1 cellular context compared by ENCODE assay signal in genomic region chr7:318476-319266, GRCh38.
TF ChIP-seq lines count a peak whose summit lies in the region.

No MANE protein-coding gene starts in this region.

TF ChIP-seq in HepG2, 621 proteins besides CTCF, POLR2A, EP300 and RAD21 (continued from another document and continues in another):
- no peak for TF ChIP-seq POGK (CRISPR knock-in tag; conservative IDR thresholded peaks at IDR 0.05)
- no peak for TF ChIP-seq ZHX1 (CRISPR knock-in tag; IDR thresholded peaks at IDR 0.05; ENCODE audit: low read depth)
- TF ChIP-seq KMT2B (CRISPR knock-in tag; IDR thresholded peaks at IDR 0.05) = no peak
- TF ChIP-seq, protein P1, sequence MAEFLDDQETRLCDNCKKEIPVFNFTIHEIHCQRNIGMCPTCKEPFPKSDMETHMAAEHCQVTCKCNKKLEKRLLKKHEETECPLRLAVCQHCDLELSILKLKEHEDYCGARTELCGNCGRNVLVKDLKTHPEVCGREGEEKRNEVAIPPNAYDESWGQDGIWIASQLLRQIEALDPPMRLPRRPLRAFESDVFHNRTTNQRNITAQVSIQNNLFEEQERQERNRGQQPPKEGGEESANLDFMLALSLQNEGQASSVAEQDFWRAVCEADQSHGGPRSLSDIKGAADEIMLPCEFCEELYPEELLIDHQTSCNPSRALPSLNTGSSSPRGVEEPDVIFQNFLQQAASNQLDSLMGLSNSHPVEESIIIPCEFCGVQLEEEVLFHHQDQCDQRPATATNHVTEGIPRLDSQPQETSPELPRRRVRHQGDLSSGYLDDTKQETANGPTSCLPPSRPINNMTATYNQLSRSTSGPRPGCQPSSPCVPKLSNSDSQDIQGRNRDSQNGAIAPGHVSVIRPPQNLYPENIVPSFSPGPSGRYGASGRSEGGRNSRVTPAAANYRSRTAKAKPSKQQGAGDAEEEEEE (CRISPR knock-in tag; IDR thresholded peaks at IDR 0.05; ENCODE audit: borderline replicate concordance) = no peak
- TF ChIP-seq, protein P2, sequence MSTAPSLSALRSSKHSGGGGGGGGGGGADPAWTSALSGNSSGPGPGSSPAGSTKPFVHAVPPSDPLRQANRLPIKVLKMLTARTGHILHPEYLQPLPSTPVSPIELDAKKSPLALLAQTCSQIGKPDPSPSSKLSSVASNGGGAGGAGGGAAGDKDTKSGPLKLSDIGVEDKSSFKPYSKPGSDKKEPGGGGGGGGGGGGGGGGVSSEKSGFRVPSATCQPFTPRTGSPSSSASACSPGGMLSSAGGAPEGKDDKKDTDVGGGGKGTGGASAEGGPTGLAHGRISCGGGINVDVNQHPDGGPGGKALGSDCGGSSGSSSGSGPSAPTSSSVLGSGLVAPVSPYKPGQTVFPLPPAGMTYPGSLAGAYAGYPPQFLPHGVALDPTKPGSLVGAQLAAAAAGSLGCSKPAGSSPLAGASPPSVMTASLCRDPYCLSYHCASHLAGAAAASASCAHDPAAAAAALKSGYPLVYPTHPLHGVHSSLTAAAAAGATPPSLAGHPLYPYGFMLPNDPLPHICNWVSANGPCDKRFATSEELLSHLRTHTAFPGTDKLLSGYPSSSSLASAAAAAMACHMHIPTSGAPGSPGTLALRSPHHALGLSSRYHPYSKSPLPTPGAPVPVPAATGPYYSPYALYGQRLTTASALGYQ (CRISPR knock-in tag; IDR thresholded peaks at IDR 0.05) = peak; percentile 95
- TF ChIP-seq CHCHD3 (CRISPR knock-in tag; IDR thresholded peaks at IDR 0.05) = no peak
- TF ChIP-seq PAXIP1 (CRISPR knock-in tag; conservative IDR thresholded peaks at IDR 0.05) = peak; percentile 83
- TF ChIP-seq MTA1 (CRISPR knock-in tag; IDR thresholded peaks at IDR 0.05; ENCODE audit: borderline replicate concordance) = 0 out of 2 replicates have a peak, but pooled peaks have one; percentile 65
- no peak for TF ChIP-seq ZBTB10 (CRISPR knock-in tag; IDR thresholded peaks at IDR 0.05; ENCODE audit: borderline replicate concordance)
- peak; percentile 84 for TF ChIP-seq HDAC2 (CRISPR knock-in tag; IDR thresholded peaks at IDR 0.05)
- TF ChIP-seq STAG1 (CRISPR knock-in tag; IDR thresholded peaks at IDR 0.05) = peak; percentile 19
- TF ChIP-seq FOXC1 (CRISPR knock-in tag; IDR thresholded peaks at IDR 0.05; ENCODE audit: borderline replicate concordance) = no peak
- no peak for TF ChIP-seq ZFP82 (CRISPR knock-in tag; IDR thresholded peaks at IDR 0.05; ENCODE audit: borderline replicate concordance)
- TF ChIP-seq ZNF709 (CRISPR knock-in tag; IDR thresholded peaks at IDR 0.05) = no peak
- TF ChIP-seq WIZ (CRISPR knock-in tag; IDR thresholded peaks at IDR 0.05) = no peak
- TF ChIP-seq HOXA3 (CRISPR knock-in tag; IDR thresholded peaks at IDR 0.05) = peak; percentile 36; the same call in 1 of the 2 replicates
- TF ChIP-seq ZFY (CRISPR knock-in tag; IDR thresholded peaks at IDR 0.05) = no peak; the same call in 1 of the 2 replicates
- peak; percentile 67 for TF ChIP-seq NRL (CRISPR knock-in tag; IDR thresholded peaks at IDR 0.05; ENCODE audit: borderline replicate concordance)
- TF ChIP-seq GLMP (CRISPR knock-in tag; IDR thresholded peaks at IDR 0.05; ENCODE audit: borderline replicate concordance) = no peak
- TF ChIP-seq ZSCAN30 (CRISPR knock-in tag; IDR thresholded peaks at IDR 0.05) = no peak
- no peak for TF ChIP-seq MTF2 (CRISPR knock-in tag; IDR thresholded peaks at IDR 0.05; ENCODE audit: borderline replicate concordance)
- TF ChIP-seq ZNF18 (CRISPR knock-in tag; IDR thresholded peaks at IDR 0.05; ENCODE audit: insufficient replicate concordance) = no peak
- no peak for TF ChIP-seq POLR2AphosphoS2 (IDR thresholded peaks at IDR 0.05; ENCODE audit: low read depth, low read length)
- TF ChIP-seq ZNF562 (CRISPR knock-in tag; IDR thresholded peaks at IDR 0.05; ENCODE audit: borderline replicate concordance) = no peak
- TF ChIP-seq NCOA1 (CRISPR knock-in tag; IDR thresholded peaks at IDR 0.05) = no peak
- peak; percentile 33 for TF ChIP-seq JARID2 (CRISPR knock-in tag; IDR thresholded peaks at IDR 0.05; ENCODE audit: insufficient replicate concordance)
- no peak for TF ChIP-seq SALL2 (CRISPR knock-in tag; IDR thresholded peaks at IDR 0.05)
- no peak for TF ChIP-seq HMGA1 (CRISPR knock-in tag; conservative IDR thresholded peaks at IDR 0.05)
- peak; percentile 62; the same call in 1 of the 2 replicates for TF ChIP-seq ZNF703 (CRISPR knock-in tag; IDR thresholded peaks at IDR 0.05; ENCODE audit: borderline replicate concordance)
- TF ChIP-seq ISX (CRISPR knock-in tag; conservative IDR thresholded peaks at IDR 0.05) = no peak
- no peak for TF ChIP-seq ZSCAN22 (CRISPR knock-in tag; IDR thresholded peaks at IDR 0.05)
- TF ChIP-seq, protein P3, sequence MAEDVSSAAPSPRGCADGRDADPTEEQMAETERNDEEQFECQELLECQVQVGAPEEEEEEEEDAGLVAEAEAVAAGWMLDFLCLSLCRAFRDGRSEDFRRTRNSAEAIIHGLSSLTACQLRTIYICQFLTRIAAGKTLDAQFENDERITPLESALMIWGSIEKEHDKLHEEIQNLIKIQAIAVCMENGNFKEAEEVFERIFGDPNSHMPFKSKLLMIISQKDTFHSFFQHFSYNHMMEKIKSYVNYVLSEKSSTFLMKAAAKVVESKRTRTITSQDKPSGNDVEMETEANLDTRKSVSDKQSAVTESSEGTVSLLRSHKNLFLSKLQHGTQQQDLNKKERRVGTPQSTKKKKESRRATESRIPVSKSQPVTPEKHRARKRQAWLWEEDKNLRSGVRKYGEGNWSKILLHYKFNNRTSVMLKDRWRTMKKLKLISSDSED (CRISPR knock-in tag; IDR thresholded peaks at IDR 0.05) = no peak
- no peak for TF ChIP-seq KDM1A (CRISPR knock-in tag; IDR thresholded peaks at IDR 0.05)
- TF ChIP-seq, protein P4, sequence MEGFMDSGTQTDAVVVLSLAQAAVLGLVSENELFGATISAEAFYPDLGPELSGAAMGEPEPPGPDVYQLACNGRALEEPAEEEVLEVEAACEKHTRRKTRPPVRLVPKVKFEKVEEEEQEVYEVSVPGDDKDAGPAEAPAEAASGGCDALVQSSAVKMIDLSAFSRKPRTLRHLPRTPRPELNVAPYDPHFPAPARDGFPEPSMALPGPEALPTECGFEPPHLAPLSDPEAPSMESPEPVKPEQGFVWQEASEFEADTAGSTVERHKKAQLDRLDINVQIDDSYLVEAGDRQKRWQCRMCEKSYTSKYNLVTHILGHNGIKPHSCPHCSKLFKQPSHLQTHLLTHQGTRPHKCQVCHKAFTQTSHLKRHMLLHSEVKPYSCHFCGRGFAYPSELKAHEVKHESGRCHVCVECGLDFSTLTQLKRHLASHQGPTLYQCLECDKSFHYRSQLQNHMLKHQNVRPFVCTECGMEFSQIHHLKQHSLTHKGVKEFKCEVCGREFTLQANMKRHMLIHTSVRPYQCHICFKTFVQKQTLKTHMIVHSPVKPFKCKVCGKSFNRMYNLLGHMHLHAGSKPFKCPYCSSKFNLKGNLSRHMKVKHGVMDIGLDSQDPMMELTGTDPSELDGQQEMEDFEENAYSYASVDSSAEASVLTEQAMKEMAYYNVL (CRISPR knock-in tag; IDR thresholded peaks at IDR 0.05; ENCODE audit: borderline replicate concordance) = peak; percentile 82; the same call in 1 of the 2 replicates
- peak; percentile 94 for TF ChIP-seq FOXA3 (CRISPR knock-in tag; IDR thresholded peaks at IDR 0.05)
- peak; percentile 60; the same call in 1 of the 2 replicates for TF ChIP-seq ZKSCAN8 (CRISPR knock-in tag; IDR thresholded peaks at IDR 0.05; ENCODE audit: borderline replicate concordance)
- no peak for TF ChIP-seq ZNF101 (CRISPR knock-in tag; IDR thresholded peaks at IDR 0.05; ENCODE audit: borderline replicate concordance, low read depth)
